Comparison of ENCODE assay signal across 11 cellular contexts in genomic region chr17:74116087-74116717, GRCh38.
DNase-seq lines count a peak whose midpoint lies in the region; ATAC-seq and TF ChIP-seq lines count a peak whose summit lies in the region.
"Had no signal": no experiment of that assay in that cellular context is flagged by ENCODE, and none has a peak within 500 bp of the region (broad histone marks: within the 10 kb centered on the region; RNA-seq: fewer than 3 reads in every experiment).

No MANE protein-coding gene starts in this region.

- H3K79me2 ChIP-seq in mammary epithelial cell (ENCODE audit: insufficient read depth, low read length) = no peaks in the 10 kb centered on the region

- in situ Hi-C loops in mammary epithelial cell (cut with MboI; ENCODE audit: low sequenced_read_pairs in 2 of 2) = no loop called here

- no peak for TF ChIP-seq POLR2A in breast epithelium (IDR thresholded peaks at IDR 0.05)

- CTCF ChIA-PET in mammary epithelial cell (lab: Charles Lee; ENCODE audit: low non-redundant PET) = no interaction called here

- H3K27ac ChIP-seq in mammary epithelial cell (ENCODE audit: insufficient read depth, low read depth, low read length) (no peak overlapping the region), breast epithelium (no peak overlapping the region), right cardiac atrium (ENCODE audit: low read length) (no peak overlapping the region)

- H4K20me1 ChIP-seq in mammary epithelial cell (ENCODE audit: insufficient read depth, low read length) = no peaks in the 10 kb centered on the region

- no peak overlapping the region for H3K9ac ChIP-seq in mammary epithelial cell (ENCODE audit: insufficient read depth, low read length)

- no peak overlapping the region for H2AFZ ChIP-seq in mammary epithelial cell (ENCODE audit: low read depth, low read length)

- DNase-seq in mammary epithelial cell = peak; percentile 15
- no peak for DNase-seq in breast epithelium (ENCODE audit: low spot score in 2 of 2)
- peak; percentile 73 for DNase-seq in NCI-H510A treated with DMSO at 0.1 percent for 48 hours (lab: John Stamatoyannopoulos, UW)
- peak; percentile 64 for DNase-seq in iPS-NIHi11 (ENCODE audit: low spot score)
- DNase-seq in sciatic nerve (ENCODE audit: low spot score) = no peak
- DNase-seq in HPDE6-E6E7 (ENCODE audit: extremely low spot score) = no peak
- DNase-seq in right cardiac atrium = no peak
- DNase-seq: activated T-cell treated with anti-CD3 and anti-CD28 coated beads, Interleukin-2, amount 50 U/mL, for 1 hour; AML-193; NCI-H524 had no signal

- H3K36me3 ChIP-seq in mammary epithelial cell (ENCODE audit: insufficient read depth, low read length) (no peaks in the 10 kb centered on the region), breast epithelium (no peaks in the 10 kb centered on the region)

- no peak overlapping the region for H3K4me2 ChIP-seq in mammary epithelial cell (ENCODE audit: insufficient read depth, low read depth, low read length)

- BruUV-seq in mammary epithelial cell (replicated peaks; lab: Mats Ljungman, UMichigan) = no TSS peak

- H3K4me3 ChIP-seq in mammary epithelial cell (replicated peaks in 1 of 3; ENCODE audit: insufficient read depth in 1 of 3, low read depth in 2 of 3, low read length in 3 of 3) = no peak overlapping the region
- H3K4me3 ChIP-seq in breast epithelium = no peak overlapping the region
- H3K4me3 ChIP-seq in right cardiac atrium (ENCODE audit: low read length) = no peak overlapping the region

- 37% methylated on average over 9 of the region's 9 CpGs for WGBS in mammary epithelial cell (ENCODE audit: low coverage, missing lambda C conversion rate)
- WGBS in right cardiac atrium = 47% methylated on average over 9 of the region's 9 CpGs

- H3K4me1 ChIP-seq in mammary epithelial cell (ENCODE audit: insufficient read depth, low read length) (no peaks in the 10 kb centered on the region), breast epithelium (no peaks in the 10 kb centered on the region), right cardiac atrium (ENCODE audit: control insufficient read depth, insufficient read depth, low read length) (no peaks in the 10 kb centered on the region)

- intact Hi-C loops in mammary epithelial cell (cut with micrococcal nuclease) = no loop called here
- intact Hi-C loops in breast epithelium (cut with DNase I; ENCODE audit: low total_unique reads) = loop anchor here (5.0 kb wide), 1 partner anchor 249 kb away; no protein-coding TSS in a partner anchor
- intact Hi-C loops in sciatic nerve (cut with DNase I) = no loop called here
- intact Hi-C loops in right cardiac atrium (cut with DNase I) = no loop called here

- TF ChIP-seq CTCF in mammary epithelial cell (conservative IDR thresholded peaks at IDR 0.05 in 1 of 2, IDR thresholded peaks at IDR 0.05 in 1 of 2; ENCODE audit: extremely low read depth in 1 of 2, insufficient read depth in 1 of 2, low read depth in 1 of 2, low read length in 2 of 2) (no peak), breast epithelium (IDR thresholded peaks at IDR 0.05) (no peak)

- ATAC-seq in sciatic nerve = no peak
- no peak for ATAC-seq in right cardiac atrium
- ATAC-seq in HG03460 (IDR thresholded peaks at IDR 0.05; ENCODE audit: unreplicated experiment) = no peak

- dilution Hi-C loops in mammary epithelial cell (cut with HindIII; ENCODE audit: low sequenced_read_pairs) = no loop called here

- H3K9me3 ChIP-seq in mammary epithelial cell (replicated peaks; ENCODE audit: insufficient read depth, low read length) (no peaks in the 10 kb centered on the region), breast epithelium (no peaks in the 10 kb centered on the region), right cardiac atrium (ENCODE audit: control insufficient read depth, low read length) (no peaks in the 10 kb centered on the region)

- H3K27me3 ChIP-seq in mammary epithelial cell (ENCODE audit: insufficient read depth, low read length) = no peaks in the 10 kb centered on the region
- H3K27me3 ChIP-seq in breast epithelium = peaks cover 0 to 47% of the 10 kb centered on the region in 2 donors
- no peaks in the 10 kb centered on the region for H3K27me3 ChIP-seq in right cardiac atrium (ENCODE audit: control insufficient read depth, insufficient read depth)

Comparison
In these comparisons a context has a peak if more than half of its experiments do, and no peak if none do; other contexts are left out.
1. DNase-seq: peak in mammary epithelial cell (single experiment), NCI-H510A treated with DMSO at 0.1 percent for 48 hours (single experiment) and iPS-NIHi11 (single experiment); none in breast epithelium (0 of 2), sciatic nerve (single experiment), HPDE6-E6E7 (single experiment) and right cardiac atrium (0 of 3).